ENCODE assay signal across 8 cellular contexts in genomic region chr9:99577351-99577750, GRCh38.
A peak's percentile ranks its signal among the peaks of the same experiment; 100 is the strongest.
ATAC-seq lines count a peak whose summit lies in the region.
"Had no signal": no experiment of that assay in that cellular context is flagged by ENCODE, and none has a peak within 500 bp of the region (broad histone marks: within the 10 kb centered on the region; RNA-seq: fewer than 3 reads in every experiment).

No MANE protein-coding gene starts in this region.

- H3K4me3 Mint-ChIP-seq in dendritic cell treated with granulocyte-macrophage colony-stimulating factor and Interleukin-4, amounts not matched to agents 40 ng/mL and 50 ng/mL, for 4 days, result no peak overlapping the region
- no peak overlapping the region for H3K4me3 Mint-ChIP-seq in stimulated activated memory B cell treated with anti-CD40 and anti-IgM and Interleukin-4, amounts not matched to agents 10 μg/mL and 1 μg/mL and 100 μg/mL, for 72 hours
- H3K4me3 Mint-ChIP-seq: CD14-positive monocyte; CD4-positive, alpha-beta T cell; CD8-positive, alpha-beta T cell had no signal

- H3K27me3 Mint-ChIP-seq in dendritic cell treated with granulocyte-macrophage colony-stimulating factor and Interleukin-4, amounts not matched to agents 40 ng/mL and 50 ng/mL, for 4 days, result peaks cover 2% of the 10 kb centered on the region
- H3K27me3 Mint-ChIP-seq in stimulated activated memory B cell treated with anti-CD40 and anti-IgM and Interleukin-4, amounts not matched to agents 10 μg/mL and 1 μg/mL and 100 μg/mL, for 72 hours, result no peaks in the 10 kb centered on the region
- H3K27me3 Mint-ChIP-seq: CD4-positive, alpha-beta T cell had no signal

- peaks cover 51% of the 10 kb centered on the region for H3K4me1 Mint-ChIP-seq in dendritic cell treated with granulocyte-macrophage colony-stimulating factor and Interleukin-4, amounts not matched to agents 40 ng/mL and 50 ng/mL, for 4 days (ENCODE audit: low read depth)
- peaks cover 45% of the 10 kb centered on the region for H3K4me1 Mint-ChIP-seq in stimulated activated memory B cell treated with anti-CD40 and anti-IgM and Interleukin-4, amounts not matched to agents 10 μg/mL and 1 μg/mL and 100 μg/mL, for 72 hours

- ATAC-seq in stimulated activated memory B cell treated with anti-CD40 and anti-IgM and Interleukin-4, amounts not matched to agents 10 μg/mL and 1 μg/mL and 100 μg/mL, for 72 hours, result no peak
- no peak for ATAC-seq in GM21390 (IDR thresholded peaks at IDR 0.05; ENCODE audit: unreplicated experiment)
- ATAC-seq in GM21526 (IDR thresholded peaks at IDR 0.05; ENCODE audit: low FRiP score, unreplicated experiment), result no peak
- no peak for ATAC-seq in GM19455 (IDR thresholded peaks at IDR 0.05; ENCODE audit: unreplicated experiment)
- ATAC-seq: CD8-positive, alpha-beta T cell had no signal

- H3K36me3 Mint-ChIP-seq in dendritic cell treated with granulocyte-macrophage colony-stimulating factor and Interleukin-4, amounts not matched to agents 40 ng/mL and 50 ng/mL, for 4 days (ENCODE audit: low read depth), result no peaks in the 10 kb centered on the region
- no peaks in the 10 kb centered on the region for H3K36me3 Mint-ChIP-seq in stimulated activated memory B cell treated with anti-CD40 and anti-IgM and Interleukin-4, amounts not matched to agents 10 μg/mL and 1 μg/mL and 100 μg/mL, for 72 hours
- H3K36me3 Mint-ChIP-seq: CD8-positive, alpha-beta T cell had no signal

- H3K27ac Mint-ChIP-seq in dendritic cell treated with granulocyte-macrophage colony-stimulating factor and Interleukin-4, amounts not matched to agents 40 ng/mL and 50 ng/mL, for 4 days, result peak overlapping the region; percentile 61
- peak overlapping the region; percentile 36 for H3K27ac Mint-ChIP-seq in stimulated activated memory B cell treated with anti-CD40 and anti-IgM and Interleukin-4, amounts not matched to agents 10 μg/mL and 1 μg/mL and 100 μg/mL, for 72 hours
- H3K27ac Mint-ChIP-seq: CD4-positive, alpha-beta T cell; CD8-positive, alpha-beta T cell had no signal

- intact Hi-C loops in dendritic cell treated with granulocyte-macrophage colony-stimulating factor and Interleukin-4, amounts not matched to agents 40 ng/mL and 50 ng/mL, for 4 days (cut with micrococcal nuclease), result no loop called here

- peaks cover 12% of the 10 kb centered on the region for H3K9me3 Mint-ChIP-seq in dendritic cell treated with granulocyte-macrophage colony-stimulating factor and Interleukin-4, amounts not matched to agents 40 ng/mL and 50 ng/mL, for 4 days
- H3K9me3 Mint-ChIP-seq in stimulated activated memory B cell treated with anti-CD40 and anti-IgM and Interleukin-4, amounts not matched to agents 10 μg/mL and 1 μg/mL and 100 μg/mL, for 72 hours, result peaks cover 3% of the 10 kb centered on the region
- H3K9me3 Mint-ChIP-seq: CD4-positive, alpha-beta T cell; CD8-positive, alpha-beta T cell had no signal
